10 cellular contexts compared by ENCODE assay signal in the genomic region with DNA sequence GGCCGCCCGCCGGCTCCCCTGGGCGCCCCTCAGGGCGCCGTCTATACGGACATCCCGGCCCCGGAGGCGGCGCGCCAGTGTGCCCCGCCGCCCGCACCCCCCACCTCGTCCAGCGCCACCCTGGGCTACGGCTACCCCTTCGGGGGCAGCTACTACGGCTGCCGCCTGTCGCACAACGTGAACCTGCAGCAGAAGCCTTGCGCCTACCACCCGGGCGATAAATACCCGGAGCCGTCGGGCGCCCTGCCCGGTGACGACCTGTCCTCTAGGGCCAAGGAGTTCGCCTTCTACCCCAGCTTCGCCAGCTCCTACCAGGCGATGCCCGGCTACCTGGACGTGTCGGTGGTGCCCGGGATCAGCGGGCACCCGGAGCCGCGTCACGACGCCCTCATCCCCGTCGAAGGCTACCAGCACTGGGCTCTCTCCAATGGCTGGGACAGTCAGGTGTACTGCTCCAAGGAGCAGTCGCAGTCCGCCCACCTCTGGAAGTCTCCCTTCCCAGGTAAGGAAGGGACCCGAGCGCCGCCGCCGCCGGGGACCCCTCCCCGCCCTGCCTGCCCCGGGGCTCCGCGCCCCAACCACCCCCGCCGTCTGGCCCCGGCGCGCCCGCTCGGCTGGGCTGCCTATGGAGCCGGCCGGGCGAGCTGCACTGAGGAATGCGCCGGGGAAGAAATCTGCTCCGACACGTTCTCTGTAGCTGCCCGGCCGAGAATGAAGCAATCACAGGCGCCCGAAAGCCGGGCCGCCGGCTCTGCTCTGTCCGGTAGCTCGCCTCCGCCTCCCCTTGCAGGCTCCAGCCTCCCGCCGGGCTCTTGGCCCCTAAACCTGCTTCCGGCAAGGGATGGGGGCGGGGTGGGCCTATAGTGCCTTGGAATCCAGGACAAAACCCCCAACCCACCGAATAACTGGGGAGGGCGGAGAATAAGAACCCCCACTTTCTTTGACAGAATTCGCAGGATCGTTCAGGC. TPM values are rescaled to one million over a fixed set of nuclear protein-coding genes. Genes with fewer than 3 reads are reported as not detected.
DNase-seq lines count a peak whose midpoint lies in the region; ATAC-seq and TF ChIP-seq lines count a peak whose summit lies in the region.
"Had no signal": no experiment of that assay in that cellular context is flagged by ENCODE, and none has a peak within 500 bp of the region (broad histone marks: within the 10 kb centered on the region; RNA-seq: fewer than 3 reads in every experiment).

No MANE protein-coding gene starts in this region.

- ATAC-seq in T-helper 17 cell (no peak), upper lobe of right lung (peak; percentile 74), GM21529 (IDR thresholded peaks at IDR 0.05; ENCODE audit: unreplicated experiment) (no peak)

- CTCF ChIA-PET in activated CD4-positive, alpha-beta T cell treated with anti-CD3 and anti-CD28 coated beads, Interleukin-2, amount 10 ng/mL, durations not matched to agents 7 days and 5 days (lab: Charles Lee): interaction anchor here (0.6 to 1.7 kb wide), 3 partner anchors 13 to 68 kb away, joined by 3 to 5 read pairs (median 3); no protein-coding TSS in a partner anchor

- H3K9me3 Mint-ChIP-seq in activated CD4-positive, alpha-beta T cell treated with anti-CD3 and anti-CD28 coated beads, Interleukin-2, amount 10 ng/mL, durations not matched to agents 7 days and 5 days: no peaks in the 10 kb centered on the region
- H3K9me3 Mint-ChIP-seq in glutamatergic neuron (ENCODE audit: unreplicated experiment): peaks cover 2% of the 10 kb centered on the region

- peak overlapping the region; percentile 64 for H3K27ac Mint-ChIP-seq in activated CD4-positive, alpha-beta T cell treated with anti-CD3 and anti-CD28 coated beads, Interleukin-2, amount 10 ng/mL, durations not matched to agents 7 days and 5 days
- no peak overlapping the region for H3K27ac Mint-ChIP-seq in T-helper 17 cell
- H3K27ac Mint-ChIP-seq in glutamatergic neuron (ENCODE audit: unreplicated experiment): no peak overlapping the region

- TF ChIP-seq CTCF in upper lobe of right lung (IDR thresholded peaks at IDR 0.05) (no peak), glutamatergic neuron (IDR thresholded peaks at IDR 0.05; ENCODE audit: partially characterized antibody, unreplicated experiment) (no peak)

- H3K4me3 Mint-ChIP-seq in activated CD4-positive, alpha-beta T cell treated with anti-CD3 and anti-CD28 coated beads, Interleukin-2, amount 10 ng/mL, durations not matched to agents 7 days and 5 days: peak overlapping the region; percentile 13
- H3K4me3 Mint-ChIP-seq in T-helper 17 cell (peak overlapping the region; percentile 33), glutamatergic neuron (ENCODE audit: unreplicated experiment) (no peak overlapping the region)

- POLR2A ChIA-PET in activated CD4-positive, alpha-beta T cell treated with anti-CD3 and anti-CD28 coated beads, Interleukin-2, amount 10 ng/mL, durations not matched to agents 7 days and 5 days (lab: Charles Lee): interaction anchor here (0.6 kb wide), 1 partner anchor 19 kb away, joined by 3 read pairs; no protein-coding TSS in a partner anchor

- intact Hi-C loops in upper lobe of right lung (cut with DNase I): no loop called here

- peaks cover 91% of the 10 kb centered on the region for H3K27me3 Mint-ChIP-seq in activated CD4-positive, alpha-beta T cell treated with anti-CD3 and anti-CD28 coated beads, Interleukin-2, amount 10 ng/mL, durations not matched to agents 7 days and 5 days
- H3K27me3 Mint-ChIP-seq in T-helper 17 cell (peaks cover 85% of the 10 kb centered on the region), glutamatergic neuron (ENCODE audit: unreplicated experiment) (peaks cover 54% of the 10 kb centered on the region)

- H3K4me1 ChIP-seq in upper lobe of right lung: peaks cover 6% of the 10 kb centered on the region

- no peaks in the 10 kb centered on the region for H3K36me3 Mint-ChIP-seq in activated CD4-positive, alpha-beta T cell treated with anti-CD3 and anti-CD28 coated beads, Interleukin-2, amount 10 ng/mL, durations not matched to agents 7 days and 5 days (ENCODE audit: low read depth)
- H3K36me3 Mint-ChIP-seq in T-helper 17 cell (ENCODE audit: low read depth) (peaks cover 5% of the 10 kb centered on the region), glutamatergic neuron (ENCODE audit: unreplicated experiment) (no peaks in the 10 kb centered on the region)

- H3K4me3 ChIP-seq in upper lobe of right lung: no peak overlapping the region

- no peaks in the 10 kb centered on the region for H3K36me3 ChIP-seq in upper lobe of right lung

- H3K4me1 Mint-ChIP-seq in activated CD4-positive, alpha-beta T cell treated with anti-CD3 and anti-CD28 coated beads, Interleukin-2, amount 10 ng/mL, durations not matched to agents 7 days and 5 days: no peaks in the 10 kb centered on the region
- H3K4me1 Mint-ChIP-seq in T-helper 17 cell (peaks cover 9% of the 10 kb centered on the region), glutamatergic neuron (ENCODE audit: low read depth, unreplicated experiment) (peaks cover 1% of the 10 kb centered on the region)

- H3K9me3 ChIP-seq in T-helper 17 cell (ENCODE audit: control insufficient read depth, low read length, poor library complexity, severe bottlenecking) (no peaks in the 10 kb centered on the region), upper lobe of right lung (no peaks in the 10 kb centered on the region)

- DNase-seq in activated CD4-positive, alpha-beta T cell treated with anti-CD3 and anti-CD28 coated beads, Interleukin-2, amount 10 ng/mL, durations not matched to agents 7 days and 5 days: no peak
- DNase-seq in activated CD4-positive, alpha-beta T cell treated with anti-CD3 and anti-CD28 coated beads, Interleukin-2, amount 50 U/mL, for 4 hours: no peak
- DNase-seq in T-helper 17 cell (no peak), kidney tubule cell (ENCODE audit: low spot score) (peak; percentile 20), upper lobe of right lung (no peak), glutamatergic neuron (no peak), HK-2 (ENCODE audit: unreplicated experiment) (no peak)
- DNase-seq: activated effector memory CD4-positive, alpha-beta T cell treated with Interleukin-2 at 50 U/mL for 16 hours; posterior cingulate gyrus had no signal

- H3K27me3 ChIP-seq in upper lobe of right lung: peaks cover 100% of the 10 kb centered on the region

- H3K27ac ChIP-seq in upper lobe of right lung: no peak overlapping the region

RNA-seq across cellular contexts. Expression of a gene that starts 0.8 kb away (rescaled TPM):
- total RNA-seq in activated CD4-positive, alpha-beta T cell treated with anti-CD3 and anti-CD28 coated beads, Interleukin-2, amount 10 ng/mL, durations not matched to agents 7 days and 5 days: not detected
- total RNA-seq in T-helper 17 cell (not detected), upper lobe of right lung (not detected), glutamatergic neuron (ENCODE audit: unreplicated experiment) (not detected)

RNA-seq across cellular contexts. Expression of a gene that starts 15.3 kb away (rescaled TPM):
- not detected for total RNA-seq in activated CD4-positive, alpha-beta T cell treated with anti-CD3 and anti-CD28 coated beads, Interleukin-2, amount 10 ng/mL, durations not matched to agents 7 days and 5 days
- total RNA-seq in T-helper 17 cell: not detected
- total RNA-seq in upper lobe of right lung: not detected
- total RNA-seq in glutamatergic neuron (ENCODE audit: unreplicated experiment): not detected

RNA-seq across cellular contexts. Expression of a gene that starts 33.5 kb away (rescaled TPM):
- not detected for total RNA-seq in activated CD4-positive, alpha-beta T cell treated with anti-CD3 and anti-CD28 coated beads, Interleukin-2, amount 10 ng/mL, durations not matched to agents 7 days and 5 days
- total RNA-seq in T-helper 17 cell (not detected), upper lobe of right lung (not detected), glutamatergic neuron (ENCODE audit: unreplicated experiment) (not detected)

RNA-seq across cellular contexts. Expression of a gene that starts 35.3 kb away (rescaled TPM):
- total RNA-seq in activated CD4-positive, alpha-beta T cell treated with anti-CD3 and anti-CD28 coated beads, Interleukin-2, amount 10 ng/mL, durations not matched to agents 7 days and 5 days: not detected
- not detected for total RNA-seq in T-helper 17 cell
- total RNA-seq in upper lobe of right lung: not detected
- total RNA-seq in glutamatergic neuron (ENCODE audit: unreplicated experiment): not detected

RNA-seq across cellular contexts. Expression of a gene that starts 45.5 kb away (rescaled TPM):
- total RNA-seq in activated CD4-positive, alpha-beta T cell treated with anti-CD3 and anti-CD28 coated beads, Interleukin-2, amount 10 ng/mL, durations not matched to agents 7 days and 5 days: not detected
- not detected for total RNA-seq in T-helper 17 cell
- not detected for total RNA-seq in upper lobe of right lung
- total RNA-seq in glutamatergic neuron (ENCODE audit: unreplicated experiment): not detected
